In the genomic region with DNA sequence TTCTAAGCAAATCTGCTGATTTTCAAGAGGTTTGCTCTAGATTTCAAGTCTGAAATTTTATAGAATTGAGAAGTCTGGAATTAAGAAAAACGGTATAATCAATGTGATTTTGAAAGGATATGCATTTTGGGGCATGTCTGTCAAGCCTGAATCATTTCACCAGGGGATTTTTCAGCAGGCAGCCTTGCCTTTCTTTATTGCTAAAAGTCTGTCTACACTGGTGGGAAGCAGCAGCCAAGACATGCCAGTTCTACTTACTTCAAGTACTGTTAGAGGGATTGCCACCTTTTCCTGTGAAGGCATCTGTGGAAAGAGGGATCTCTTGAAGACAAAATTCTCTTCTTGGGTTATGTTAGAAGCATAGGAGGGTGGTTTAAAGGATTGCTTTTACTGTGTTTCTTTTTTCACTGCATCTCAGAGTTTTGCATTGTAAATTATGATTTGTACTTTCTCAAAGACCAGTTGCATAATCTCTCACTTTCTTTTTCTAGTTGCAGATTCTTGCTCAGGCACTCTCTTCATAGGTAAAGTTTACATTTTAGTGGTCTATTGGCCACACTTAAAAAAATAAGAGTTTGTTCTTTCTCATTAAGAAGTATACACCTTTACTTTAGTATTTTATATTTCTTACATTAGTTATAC, we compare ENCODE assay signal across 2 cellular contexts.
TF ChIP-seq lines count a peak whose summit lies in the region.

No MANE protein-coding gene starts in this region.

TF ChIP-seq in IMR-90, 13 proteins besides CTCF, POLR2A, EP300 and RAD21:
- TF ChIP-seq RCOR1 (IDR thresholded peaks at IDR 0.05; ENCODE audit: insufficient replicate concordance, low read length) = no peak
- no peak for TF ChIP-seq RFX5 (IDR thresholded peaks at IDR 0.05; ENCODE audit: low read depth, low read length)
- TF ChIP-seq MAFK (IDR thresholded peaks at IDR 0.05; ENCODE audit: low read depth, low read length) = no peak
- TF ChIP-seq CHD1 (IDR thresholded peaks at IDR 0.05; ENCODE audit: low read depth, low read length) = no peak
- no peak for TF ChIP-seq FOS (IDR thresholded peaks at IDR 0.05; ENCODE audit: low read depth, low read length)
- TF ChIP-seq, protein P1, sequence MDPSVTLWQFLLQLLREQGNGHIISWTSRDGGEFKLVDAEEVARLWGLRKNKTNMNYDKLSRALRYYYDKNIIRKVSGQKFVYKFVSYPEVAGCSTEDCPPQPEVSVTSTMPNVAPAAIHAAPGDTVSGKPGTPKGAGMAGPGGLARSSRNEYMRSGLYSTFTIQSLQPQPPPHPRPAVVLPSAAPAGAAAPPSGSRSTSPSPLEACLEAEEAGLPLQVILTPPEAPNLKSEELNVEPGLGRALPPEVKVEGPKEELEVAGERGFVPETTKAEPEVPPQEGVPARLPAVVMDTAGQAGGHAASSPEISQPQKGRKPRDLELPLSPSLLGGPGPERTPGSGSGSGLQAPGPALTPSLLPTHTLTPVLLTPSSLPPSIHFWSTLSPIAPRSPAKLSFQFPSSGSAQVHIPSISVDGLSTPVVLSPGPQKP (IDR thresholded peaks at IDR 0.05; ENCODE audit: borderline replicate concordance, low read depth, low read length) = no peak
- TF ChIP-seq MXI1 (IDR thresholded peaks at IDR 0.05; ENCODE audit: borderline replicate concordance, low read depth, low read length) = no peak
- no peak for TF ChIP-seq BHLHE40 (IDR thresholded peaks at IDR 0.05; ENCODE audit: low read depth, low read length)

TF ChIP-seq in H1, 55 proteins besides CTCF, POLR2A, EP300 and RAD21:
- TF ChIP-seq JUN (IDR thresholded peaks at IDR 0.05; ENCODE audit: low read depth, low read length) = no peak
- no peak for TF ChIP-seq CBX5 (IDR thresholded peaks at IDR 0.05; ENCODE audit: low read depth, low read length)
- TF ChIP-seq, protein P2, sequence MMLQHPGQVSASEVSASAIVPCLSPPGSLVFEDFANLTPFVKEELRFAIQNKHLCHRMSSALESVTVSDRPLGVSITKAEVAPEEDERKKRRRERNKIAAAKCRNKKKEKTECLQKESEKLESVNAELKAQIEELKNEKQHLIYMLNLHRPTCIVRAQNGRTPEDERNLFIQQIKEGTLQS (IDR thresholded peaks at IDR 0.05; ENCODE audit: insufficient read depth, low read depth, low read length) = no peak
- no peak for TF ChIP-seq HDAC6 (IDR thresholded peaks at IDR 0.05; ENCODE audit: low read depth, low read length)
- TF ChIP-seq, protein P3, sequence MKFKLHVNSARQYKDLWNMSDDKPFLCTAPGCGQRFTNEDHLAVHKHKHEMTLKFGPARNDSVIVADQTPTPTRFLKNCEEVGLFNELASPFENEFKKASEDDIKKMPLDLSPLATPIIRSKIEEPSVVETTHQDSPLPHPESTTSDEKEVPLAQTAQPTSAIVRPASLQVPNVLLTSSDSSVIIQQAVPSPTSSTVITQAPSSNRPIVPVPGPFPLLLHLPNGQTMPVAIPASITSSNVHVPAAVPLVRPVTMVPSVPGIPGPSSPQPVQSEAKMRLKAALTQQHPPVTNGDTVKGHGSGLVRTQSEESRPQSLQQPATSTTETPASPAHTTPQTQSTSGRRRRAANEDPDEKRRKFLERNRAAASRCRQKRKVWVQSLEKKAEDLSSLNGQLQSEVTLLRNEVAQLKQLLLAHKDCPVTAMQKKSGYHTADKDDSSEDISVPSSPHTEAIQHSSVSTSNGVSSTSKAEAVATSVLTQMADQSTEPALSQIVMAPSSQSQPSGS (IDR thresholded peaks at IDR 0.05; ENCODE audit: low read length) = no peak
- TF ChIP-seq BCL11A (IDR thresholded peaks at IDR 0.05; ENCODE audit: low read depth in 2 of 2, low read length in 2 of 2) = no peak
- no peak for TF ChIP-seq POLR2AphosphoS5 (IDR thresholded peaks at IDR 0.05; ENCODE audit: low read depth, low read length)
- no peak for TF ChIP-seq RXRA (IDR thresholded peaks at IDR 0.05; ENCODE audit: insufficient read depth, low read depth, low read length)
- TF ChIP-seq POU5F1 (IDR thresholded peaks at IDR 0.05; ENCODE audit: low read depth, low read length) = no peak
